ENCODE assay signal across 21 cellular contexts in the genomic region with DNA sequence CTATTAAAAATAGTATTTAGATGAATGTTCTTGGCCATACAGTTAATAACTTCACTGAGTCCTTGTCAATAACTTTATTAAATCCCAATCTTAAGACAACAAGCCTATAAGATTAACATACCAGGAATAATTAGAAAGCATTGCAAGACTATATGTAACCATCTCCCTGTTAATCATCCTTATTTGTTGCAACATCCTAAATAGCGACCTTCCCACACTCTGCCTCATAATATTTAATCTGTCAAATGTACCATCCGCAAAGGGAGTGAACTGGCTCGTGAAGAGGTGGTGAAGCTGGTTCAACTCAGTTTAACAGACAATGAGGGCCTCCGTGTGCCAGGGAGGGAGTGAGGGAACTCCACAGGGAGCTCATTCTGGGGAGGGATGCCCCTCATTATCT. TPM values are rescaled to one million over a fixed set of nuclear protein-coding genes. Genes with fewer than 3 reads are reported as not detected.
"Had no signal": no experiment of that assay in that cellular context is flagged by ENCODE, and none has a peak within 500 bp of the region (broad histone marks: within the 10 kb centered on the region; RNA-seq: fewer than 3 reads in every experiment).

No MANE protein-coding gene starts in this region.

- H3K4me1 ChIP-seq: lower lobe of right lung had no signal

- H3K27me3 ChIP-seq: gastroesophageal sphincter, neutrophil, stomach had no signal

- ATAC-seq: gastroesophageal sphincter; left cardiac atrium; lower lobe of right lung; naive thymus-derived CD4-positive, alpha-beta T cell; right cardiac atrium; stimulated activated naive B cell treated with anti-CD40 and anti-IgM and Interleukin-4, amounts not matched to agents 10 μg/mL and 1 μg/mL and 100 μg/mL, for 72 hours had no signal

- DNase-seq: cerebellar nuclear complex; erythroblast; glutamatergic neuron; left cardiac atrium; left ventricle myocardium inferior; lower lobe of right lung; mesendoderm; naive thymus-derived CD4-positive, alpha-beta T cell; nephron progenitor cell; posterior cingulate gyrus; right cardiac atrium; stimulated activated CD4-positive, alpha-beta T cell treated with anti-CD3 and anti-CD28 coated beads, Interleukin-4, amount 100 ng/mL, for 4 hours; stimulated activated naive B cell treated with anti-CD40 and anti-IgM and Interleukin-4, amounts not matched to agents 10 μg/mL and 1 μg/mL and 100 μg/mL, for 72 hours; stomach; substantia nigra; trophoblast cell had no signal

- H3K4me3 ChIP-seq: gastroesophageal sphincter, left ventricle myocardium inferior, lower lobe of right lung, stomach, thoracic aorta had no signal

- H3K27ac ChIP-seq: gastroesophageal sphincter, left ventricle myocardium inferior, lower lobe of right lung, neutrophil, stomach, thoracic aorta had no signal

- H3K36me3 ChIP-seq: gastroesophageal sphincter, left ventricle myocardium inferior, lower lobe of right lung, neutrophil, stomach, thoracic aorta had no signal

- H3K9me3 ChIP-seq: gastroesophageal sphincter, left ventricle myocardium inferior, lower lobe of right lung, neutrophil, stomach, thoracic aorta had no signal

RNA-seq across cellular contexts. Expression of a gene that starts 33.9 kb away (rescaled TPM):
- total RNA-seq: osteoblast, pulmonary artery endothelial cell had no signal
